ENCODE assay signal across 28 cellular contexts in genomic region chr14:42334931-42335330, GRCh38.
"Had no signal": no experiment of that assay in that cellular context is flagged by ENCODE, and none has a peak within 500 bp of the region (broad histone marks: within the 10 kb centered on the region; RNA-seq: fewer than 3 reads in every experiment).

No MANE protein-coding gene starts in this region.

- FAIRE-seq: colon, endometrium, endothelial cell of umbilical vein had no signal

- H3K4me1 ChIP-seq: colonic mucosa, esophagus muscularis mucosa, esophagus squamous epithelium, foreskin keratinocyte, gastrocnemius medialis, gastroesophageal sphincter, heart left ventricle, heart right ventricle had no signal

- H3K36me3 ChIP-seq: colonic mucosa, esophagus muscularis mucosa, esophagus squamous epithelium, gastrocnemius medialis, gastroesophageal sphincter, heart left ventricle, heart right ventricle had no signal

- H3K27ac ChIP-seq: colonic mucosa, coronary artery, dorsolateral prefrontal cortex, epithelial cell of prostate, esophagus muscularis mucosa, esophagus squamous epithelium, foreskin keratinocyte, gastrocnemius medialis, gastroesophageal sphincter, heart left ventricle, heart right ventricle had no signal

- H3K27me3 Mint-ChIP-seq: dendritic cell treated with granulocyte-macrophage colony-stimulating factor and Interleukin-4, amounts not matched to agents 40 ng/mL and 50 ng/mL, for 4 days; effector memory CD8-positive, alpha-beta T cell had no signal

- H3K9me3 ChIP-seq: colonic mucosa, esophagus muscularis mucosa, esophagus squamous epithelium, gastrocnemius medialis, gastroesophageal sphincter, heart left ventricle, heart right ventricle had no signal

- H3K27me3 ChIP-seq: colonic mucosa, dorsolateral prefrontal cortex, esophagus muscularis mucosa, esophagus squamous epithelium, foreskin keratinocyte, gastrocnemius medialis, gastroesophageal sphincter, heart left ventricle, heart right ventricle had no signal

- H3K4me3 Mint-ChIP-seq: dendritic cell treated with granulocyte-macrophage colony-stimulating factor and Interleukin-4, amounts not matched to agents 40 ng/mL and 50 ng/mL, for 4 days; effector memory CD8-positive, alpha-beta T cell; endodermal cell had no signal

- ATAC-seq: effector memory CD8-positive, alpha-beta T cell; esophagus mucosa; foreskin keratinocyte; gastrocnemius medialis; gastroesophageal sphincter; heart left ventricle; heart right ventricle had no signal

- DNase-seq: colonic mucosa; cortex of kidney; dermis blood vessel endothelial cell; dorsolateral prefrontal cortex; effector CD4-positive, alpha-beta T cell; effector CD8-positive, alpha-beta T cell; effector memory CD4-positive, alpha-beta T cell; effector memory CD8-positive, alpha-beta T cell; endodermal cell; erythroblast; esophagus squamous epithelium; foreskin fibroblast; foreskin keratinocyte; foreskin melanocyte; gastrocnemius medialis; glutamatergic neuron; head of caudate nucleus; heart left ventricle; heart right ventricle had no signal

- H3K4me3 ChIP-seq: colonic mucosa, coronary artery, dorsolateral prefrontal cortex, esophagus muscularis mucosa, esophagus squamous epithelium, gastrocnemius medialis, gastroesophageal sphincter, heart left ventricle, heart right ventricle had no signal

- H3K27ac Mint-ChIP-seq: dendritic cell treated with granulocyte-macrophage colony-stimulating factor and Interleukin-4, amounts not matched to agents 40 ng/mL and 50 ng/mL, for 4 days; effector memory CD8-positive, alpha-beta T cell; endodermal cell had no signal
